In genomic region chr20:4800131-4800530, GRCh38 we compare ENCODE assay signal across 26 cellular contexts. TPM values are rescaled to one million over a fixed set of nuclear protein-coding genes. Genes with fewer than 3 reads are reported as not detected.
DNase-seq lines count a peak whose midpoint lies in the region; ATAC-seq and TF ChIP-seq lines count a peak whose summit lies in the region.
"Had no signal": no experiment of that assay in that cellular context is flagged by ENCODE, and none has a peak within 500 bp of the region (broad histone marks: within the 10 kb centered on the region; RNA-seq: fewer than 3 reads in every experiment).

No MANE protein-coding gene starts in this region.

- H3K27me3 ChIP-seq in CD4-positive, alpha-beta T cell (ENCODE audit: control insufficient read depth, insufficient read depth, low read length) = no peaks in the 10 kb centered on the region
- H3K27me3 ChIP-seq in Karpas-422 (ENCODE audit: low read length) = no peaks in the 10 kb centered on the region
- H3K27me3 ChIP-seq: BLaER1, MG63, SJCRH30 had no signal

- H3K4me3 Mint-ChIP-seq in activated T-cell treated with anti-CD3 and anti-CD28 coated beads, Interleukin-2, amount 50 U/mL, for 24 hours = no peak overlapping the region
- H3K4me3 Mint-ChIP-seq in CD4-positive, alpha-beta T cell = no peak overlapping the region
- H3K4me3 Mint-ChIP-seq in chondrocyte (ENCODE audit: unreplicated experiment) = no peak overlapping the region
- H3K4me3 Mint-ChIP-seq in stimulated activated effector memory CD8-positive, alpha-beta T cell treated with anti-CD3 and anti-CD28 coated beads, Interleukin-12 subunit alpha, Interleukin-12 subunit beta, amount 100 ng/mL, for 72 hours = no peak overlapping the region
- H3K4me3 Mint-ChIP-seq: CD8-positive, alpha-beta T cell; GM23338; HFFc6 had no signal

- POLR2A ChIA-PET in CD4-positive, alpha-beta T cell (lab: Charles Lee) = no interaction called here

- H3K27ac Mint-ChIP-seq in activated T-cell treated with anti-CD3 and anti-CD28 coated beads, Interleukin-2, amount 50 U/mL, for 24 hours = peak overlapping the region; percentile 50
- peak overlapping the region; percentile 53 for H3K27ac Mint-ChIP-seq in CD4-positive, alpha-beta T cell
- no peak overlapping the region for H3K27ac Mint-ChIP-seq in chondrocyte (ENCODE audit: unreplicated experiment)
- H3K27ac Mint-ChIP-seq in stimulated activated effector memory CD8-positive, alpha-beta T cell treated with anti-CD3 and anti-CD28 coated beads, Interleukin-12 subunit alpha, Interleukin-12 subunit beta, amount 100 ng/mL, for 72 hours = peak overlapping the region; percentile 87
- H3K27ac Mint-ChIP-seq: GM23338, HFFc6 had no signal

- H3K9me3 ChIP-seq in CD4-positive, alpha-beta T cell (ENCODE audit: control insufficient read depth, low read length) = no peaks in the 10 kb centered on the region
- no peaks in the 10 kb centered on the region for H3K9me3 ChIP-seq in Karpas-422 (ENCODE audit: low read length)
- H3K9me3 ChIP-seq: HAP-1, MG63, SJCRH30 had no signal

- no peaks in the 10 kb centered on the region for H3K9me3 Mint-ChIP-seq in activated T-cell treated with anti-CD3 and anti-CD28 coated beads, Interleukin-2, amount 50 U/mL, for 24 hours
- no peaks in the 10 kb centered on the region for H3K9me3 Mint-ChIP-seq in CD4-positive, alpha-beta T cell
- H3K9me3 Mint-ChIP-seq in chondrocyte (ENCODE audit: low read depth) = peaks cover 9% of the 10 kb centered on the region
- no peaks in the 10 kb centered on the region for H3K9me3 Mint-ChIP-seq in stimulated activated effector memory CD8-positive, alpha-beta T cell treated with anti-CD3 and anti-CD28 coated beads, Interleukin-12 subunit alpha, Interleukin-12 subunit beta, amount 100 ng/mL, for 72 hours
- H3K9me3 Mint-ChIP-seq: CD8-positive, alpha-beta T cell had no signal

- no peak for ATAC-seq in CD4-positive, alpha-beta T cell (ENCODE audit: poor library complexity)
- no peak for ATAC-seq in stimulated activated effector memory CD8-positive, alpha-beta T cell treated with anti-CD3 and anti-CD28 coated beads, Interleukin-12 subunit alpha, Interleukin-12 subunit beta, amount 100 ng/mL, for 72 hours
- ATAC-seq in GM19351 (IDR thresholded peaks at IDR 0.05; ENCODE audit: unreplicated experiment) = no peak
- ATAC-seq: CD8-positive, alpha-beta T cell; GM23338; Right ventricle myocardium inferior; SK-N-SH treated with all-trans-retinoic acid at 6 μM for 48 hours had no signal

- peaks cover 35% of the 10 kb centered on the region for H3K79me2 ChIP-seq in Karpas-422 (ENCODE audit: low read length)

- H2AFZ ChIP-seq in Karpas-422 (ENCODE audit: low read length) = no peak overlapping the region
- H2AFZ ChIP-seq: GM23338, PC-9 had no signal

- H3K4me1 ChIP-seq in Karpas-422 (ENCODE audit: low read length) = peaks cover 15% of the 10 kb centered on the region
- H3K4me1 ChIP-seq: BLaER1, HAP-1, SJCRH30 had no signal

- no peak overlapping the region for H3K4me3 ChIP-seq in Karpas-422 (ENCODE audit: low read length)
- H3K4me3 ChIP-seq: BLaER1, GM23338, HAP-1, MG63, PC-9, SJCRH30 had no signal

- H4K20me1 ChIP-seq in Karpas-422 (ENCODE audit: insufficient read depth, low read depth, low read length) = peaks cover 24% of the 10 kb centered on the region; the same call in 1 of the 2 replicates

- no peak overlapping the region for H3K4me2 ChIP-seq in Karpas-422 (ENCODE audit: low read depth, low read length, poor library complexity, severe bottlenecking)
- H3K4me2 ChIP-seq: BLaER1, GM23338, PC-9 had no signal

- no peaks in the 10 kb centered on the region for H3K9me2 ChIP-seq in Karpas-422 (replicated peaks; ENCODE audit: insufficient read depth, low read length)

- H3K27me3 Mint-ChIP-seq in activated T-cell treated with anti-CD3 and anti-CD28 coated beads, Interleukin-2, amount 50 U/mL, for 24 hours = no peaks in the 10 kb centered on the region
- no peaks in the 10 kb centered on the region for H3K27me3 Mint-ChIP-seq in CD4-positive, alpha-beta T cell
- H3K27me3 Mint-ChIP-seq in chondrocyte (ENCODE audit: low read depth) = no peaks in the 10 kb centered on the region

- H3K4me1 Mint-ChIP-seq in activated T-cell treated with anti-CD3 and anti-CD28 coated beads, Interleukin-2, amount 50 U/mL, for 24 hours (ENCODE audit: low read depth) = peaks cover 37% of the 10 kb centered on the region
- peaks cover 13% of the 10 kb centered on the region for H3K4me1 Mint-ChIP-seq in CD4-positive, alpha-beta T cell (ENCODE audit: low read depth)
- no peaks in the 10 kb centered on the region for H3K4me1 Mint-ChIP-seq in chondrocyte (ENCODE audit: low read depth)
- peaks cover 27% of the 10 kb centered on the region for H3K4me1 Mint-ChIP-seq in stimulated activated effector memory CD8-positive, alpha-beta T cell treated with anti-CD3 and anti-CD28 coated beads, Interleukin-12 subunit alpha, Interleukin-12 subunit beta, amount 100 ng/mL, for 72 hours

- CTCF ChIA-PET in CD4-positive, alpha-beta T cell (lab: Charles Lee) = no interaction called here

- intact Hi-C loops in CD4-positive, alpha-beta T cell (cut with DNase I, micrococcal nuclease) = no loop called here

- no peak overlapping the region for H3K9ac ChIP-seq in Karpas-422 (ENCODE audit: low read length)
- H3K9ac ChIP-seq: BLaER1 had no signal

- DNase-seq in activated T-cell treated with anti-CD3 and anti-CD28 coated beads, Interleukin-2, amount 50 U/mL, for 24 hours = no peak
- DNase-seq in activated T-cell treated with anti-CD3 and anti-CD28 coated beads, Interleukin-2, amount 50 U/mL, for 1 hour = no peak
- no peak for DNase-seq in CD4-positive, alpha-beta T cell
- DNase-seq in chondrocyte (ENCODE audit: low spot score) (peak; percentile 38), Karpas-422 (no peak), NCI-H2081 (lab: John Stamatoyannopoulos, UW) (no peak)
- DNase-seq in stimulated activated effector memory CD8-positive, alpha-beta T cell treated with anti-CD3 and anti-CD28 coated beads, Interleukin-12 subunit alpha, Interleukin-12 subunit beta, amount 100 ng/mL, for 72 hours (ENCODE audit: low spot score in 2 of 2) = no peak
- DNase-seq: CD8-positive, alpha-beta T cell; DMS 273 treated with DMSO at 0.1 percent for 48 hours; DMS79; EL; GDM1; HFFc6; KBM-7; MG63; NCI-H1105 treated with DMSO at 0.1 percent for 48 hours; NCI-H2029; NCI-H526 treated with DMSO at 0.1 percent for 48 hours; PC-9; SJCRH30 had no signal

- no peak overlapping the region for H3K27ac ChIP-seq in CD4-positive, alpha-beta T cell (ENCODE audit: low read depth, low read length)
- H3K27ac ChIP-seq in Karpas-422 (ENCODE audit: low read length) = no peak overlapping the region
- H3K27ac ChIP-seq: BLaER1, PC-9, SJCRH30 had no signal

- no peak for TF ChIP-seq CTCF in CD4-positive, alpha-beta T cell (IDR thresholded peaks at IDR 0.05)
- no peak for TF ChIP-seq CTCF in chondrocyte (IDR thresholded peaks at IDR 0.05)

- peaks cover 76% of the 10 kb centered on the region for H3K36me3 ChIP-seq in Karpas-422 (ENCODE audit: insufficient read depth, low read length)
- H3K36me3 ChIP-seq: MG63, SJCRH30 had no signal

- H3K36me3 Mint-ChIP-seq in activated T-cell treated with anti-CD3 and anti-CD28 coated beads, Interleukin-2, amount 50 U/mL, for 24 hours (ENCODE audit: low read depth) = peaks cover 83% of the 10 kb centered on the region
- H3K36me3 Mint-ChIP-seq in CD4-positive, alpha-beta T cell (ENCODE audit: low read depth) = peaks cover 86% of the 10 kb centered on the region
- H3K36me3 Mint-ChIP-seq in chondrocyte (ENCODE audit: low read depth) = peaks cover 25% of the 10 kb centered on the region
- H3K36me3 Mint-ChIP-seq in stimulated activated effector memory CD8-positive, alpha-beta T cell treated with anti-CD3 and anti-CD28 coated beads, Interleukin-12 subunit alpha, Interleukin-12 subunit beta, amount 100 ng/mL, for 72 hours = peaks cover 77% of the 10 kb centered on the region

RNA-seq across cellular contexts. Expression of gene RASSF2, which starts 23.3 kb away (rescaled TPM):
- total RNA-seq in CD4-positive, alpha-beta T cell = 10 to 100 TPM; 19.7 to 20.0 TPM
- total RNA-seq in chondrocyte = 2.1 to 21.3 TPM (median 20.3 TPM) in 3 replicates
- 171 and 190 TPM in 2 replicates for total RNA-seq in Karpas-422 (2014; rRNA removed; shearing (Covaris generic); ENCODE audit: low replicate concordance)
